Comparison of ENCODE assay signal across 9 cellular contexts in the genomic region with DNA sequence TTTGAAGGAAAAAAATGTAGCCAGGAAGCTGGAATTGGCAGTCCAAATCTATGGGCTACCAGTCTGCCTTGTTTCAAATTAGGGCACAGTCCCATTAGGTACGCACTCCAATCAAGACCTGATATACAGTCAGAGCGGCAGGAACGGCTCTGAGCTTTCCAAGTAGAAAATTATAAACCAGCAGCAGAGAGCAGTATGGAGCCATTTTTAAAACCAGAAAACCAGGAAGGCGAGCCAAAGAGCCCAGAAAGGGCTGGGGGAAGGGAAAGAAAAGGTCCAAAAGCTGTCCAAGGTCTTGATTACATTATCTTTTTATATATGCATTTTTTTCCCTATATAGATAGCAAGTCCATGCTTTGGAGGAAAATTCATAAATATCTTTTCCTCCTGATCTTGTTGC.
A peak's percentile ranks its signal among the peaks of the same experiment; 100 is the strongest.
DNase-seq lines count a peak whose midpoint lies in the region; ATAC-seq lines count a peak whose summit lies in the region.
"Had no signal": no experiment of that assay in that cellular context is flagged by ENCODE, and none has a peak within 500 bp of the region (broad histone marks: within the 10 kb centered on the region; RNA-seq: fewer than 3 reads in every experiment).

No MANE protein-coding gene starts in this region.

- peak; percentile 12 for DNase-seq in DMS53 treated with DMSO at 0.1 percent for 48 hours (lab: John Stamatoyannopoulos, UW; ENCODE audit: unreplicated experiment)
- peak; percentile 66 for DNase-seq in NCI-H1092 treated with DMSO at 0.1 percent for 48 hours (lab: John Stamatoyannopoulos, UW)
- DNase-seq in cerebellar cortex (ENCODE audit: low spot score), result peak; percentile 9
- DNase-seq in midbrain (lab: John Stamatoyannopoulos, UW), result peak; percentile 25
- DNase-seq in NCI-H1048 (lab: John Stamatoyannopoulos, UW), result no peak
- DNase-seq in activated T-cell treated with anti-CD3 and anti-CD28 coated beads, Interleukin-2, amount 50 U/mL, for 1 hour, result no peak
- no peak for DNase-seq in activated T-cell treated with anti-CD3 and anti-CD28 coated beads, Interleukin-2, amount 50 U/mL, for 48 hours
- DNase-seq: NCI-H1694 had no signal

- no peak for ATAC-seq in HG03432 (IDR thresholded peaks at IDR 0.05; ENCODE audit: unreplicated experiment)

Comparison
In these comparisons a context has a peak if more than half of its experiments do, and no peak if none do; other contexts are left out.
1. DNase-seq: peak in DMS53 treated with DMSO at 0.1 percent for 48 hours (single experiment), NCI-H1092 treated with DMSO at 0.1 percent for 48 hours (single experiment), cerebellar cortex (single experiment) and midbrain (single experiment); none in NCI-H1048 (single experiment), activated T-cell treated with anti-CD3 and anti-CD28 coated beads, Interleukin-2, amount 50 U/mL, for 1 hour (single experiment) and activated T-cell treated with anti-CD3 and anti-CD28 coated beads, Interleukin-2, amount 50 U/mL, for 48 hours (0 of 2).